In the genomic region with DNA sequence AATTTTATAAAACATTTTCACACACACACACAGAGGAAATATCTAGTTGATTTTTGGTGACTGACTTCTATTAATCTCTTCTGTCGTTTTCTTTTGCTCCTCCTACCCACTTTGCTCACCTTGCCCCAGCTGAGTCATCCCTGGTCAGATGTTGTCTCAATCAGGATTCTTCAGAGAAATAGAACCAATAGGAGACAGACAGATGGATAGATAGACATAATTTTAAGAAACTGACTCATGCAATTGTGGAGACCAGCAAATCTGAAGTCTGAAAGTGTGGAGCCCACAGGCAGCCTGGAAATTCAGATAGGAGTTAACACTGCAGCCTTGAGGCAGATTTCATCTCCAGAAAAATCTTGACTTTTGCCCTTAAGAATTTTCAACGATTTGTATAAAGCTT, we compare ENCODE assay signal across 14 cellular contexts. TPM values are rescaled to one million over a fixed set of nuclear protein-coding genes. Genes with fewer than 3 reads are reported as not detected.
DNase-seq lines count a peak whose midpoint lies in the region; ATAC-seq and TF ChIP-seq lines count a peak whose summit lies in the region.
"Had no signal": no experiment of that assay in that cellular context is flagged by ENCODE, and none has a peak within 500 bp of the region (broad histone marks: within the 10 kb centered on the region; RNA-seq: fewer than 3 reads in every experiment).

No MANE protein-coding gene starts in this region.

- H3K9me3 ChIP-seq in ascending aorta = no peaks in the 10 kb centered on the region
- H3K9me3 ChIP-seq: sigmoid colon, vagina had no signal

- DNase-seq in activated CD4-positive, CD25-positive, alpha-beta regulatory T cell (lab: John Stamatoyannopoulos, UW) = no peak
- DNase-seq in Daoy (ENCODE audit: low read depth) (peak; percentile 51), RWPE1 (ENCODE audit: low spot score) (peak; percentile 86), foreskin fibroblast (peak; percentile 10 to 20), natural killer cell (no peak), NCI-H526 treated with DMSO at 0.1 percent for 48 hours (lab: John Stamatoyannopoulos, UW) (no peak), ascending aorta (ENCODE audit: low spot score in 2 of 2) (no peak)
- DNase-seq: dorsolateral prefrontal cortex, NCI-H1048, sigmoid colon had no signal

- no peaks in the 10 kb centered on the region for H3K9me3 Mint-ChIP-seq in natural killer cell
- H3K9me3 Mint-ChIP-seq: stimulated activated naive CD8-positive, alpha-beta T cell treated with anti-CD3 and anti-CD28 coated beads, Interleukin-15, Interleukin-2, amounts not matched to agents 100 ng/mL and 50 ng/mL, for 24 hours had no signal

- no peaks in the 10 kb centered on the region for H3K36me3 Mint-ChIP-seq in natural killer cell
- H3K36me3 Mint-ChIP-seq: CD4-positive, CD25-positive, alpha-beta regulatory T cell had no signal

- no peaks in the 10 kb centered on the region for H3K4me1 ChIP-seq in ascending aorta
- H3K4me1 ChIP-seq: sigmoid colon, vagina had no signal

- peaks cover 10 to 12% of the 10 kb centered on the region in 2 donors for H3K4me1 Mint-ChIP-seq in natural killer cell
- H3K4me1 Mint-ChIP-seq: CD4-positive, CD25-positive, alpha-beta regulatory T cell had no signal

- H3K27ac ChIP-seq in RWPE1 (no peak overlapping the region), ascending aorta (no peak overlapping the region)
- H3K27ac ChIP-seq: dorsolateral prefrontal cortex, sigmoid colon, vagina had no signal

- POLR2A ChIA-PET in RWPE1 (lab: Yijun Ruan, JAX; ENCODE audit: low non-redundant PET) = no interaction called here

- intact Hi-C loops in natural killer cell (cut with micrococcal nuclease) = no loop called here
- intact Hi-C loops in ascending aorta (cut with DNase I) = no loop called here

- H3K36me3 ChIP-seq in ascending aorta = no peaks in the 10 kb centered on the region
- H3K36me3 ChIP-seq: sigmoid colon, vagina had no signal

- no peak overlapping the region for H3K4me3 Mint-ChIP-seq in natural killer cell
- H3K4me3 Mint-ChIP-seq: CD4-positive, CD25-positive, alpha-beta regulatory T cell; stimulated activated naive CD8-positive, alpha-beta T cell treated with anti-CD3 and anti-CD28 coated beads, Interleukin-15, Interleukin-2, amounts not matched to agents 100 ng/mL and 50 ng/mL, for 24 hours had no signal

- H3K4me3 ChIP-seq in foreskin fibroblast (ENCODE audit: low read depth in 1 of 2, low read length in 2 of 2) (no peak overlapping the region), ascending aorta (no peak overlapping the region)
- H3K4me3 ChIP-seq: dorsolateral prefrontal cortex, sigmoid colon, vagina had no signal

- no peaks in the 10 kb centered on the region for H3K27me3 ChIP-seq in ascending aorta
- H3K27me3 ChIP-seq: dorsolateral prefrontal cortex, sigmoid colon, vagina had no signal

- no peak for TF ChIP-seq CTCF in RWPE1 (conservative IDR thresholded peaks at IDR 0.05; ENCODE audit: low read depth)
- TF ChIP-seq CTCF in foreskin fibroblast (IDR thresholded peaks at IDR 0.05; ENCODE audit: low read depth, low read length) = no peak
- TF ChIP-seq CTCF in natural killer cell (IDR thresholded peaks at IDR 0.05) = no peak
- TF ChIP-seq CTCF in ascending aorta (IDR thresholded peaks at IDR 0.05) = no peak

- H3K27me3 Mint-ChIP-seq in natural killer cell (ENCODE audit: low read depth in 2 of 2) = no peaks in the 10 kb centered on the region
- H3K27me3 Mint-ChIP-seq: stimulated activated naive CD8-positive, alpha-beta T cell treated with anti-CD3 and anti-CD28 coated beads, Interleukin-15, Interleukin-2, amounts not matched to agents 100 ng/mL and 50 ng/mL, for 24 hours had no signal

- peak; percentile 79 to 80 for ATAC-seq in activated CD4-positive, CD25-positive, alpha-beta regulatory T cell treated with anti-CD3 and anti-CD28 coated beads, Interleukin-2, amount 50 U/mL, for 24 hours
- no peak for ATAC-seq in natural killer cell

- no peak overlapping the region for H3K27ac Mint-ChIP-seq in natural killer cell
- H3K27ac Mint-ChIP-seq: CD4-positive, CD25-positive, alpha-beta regulatory T cell; stimulated activated naive CD8-positive, alpha-beta T cell treated with anti-CD3 and anti-CD28 coated beads, Interleukin-15, Interleukin-2, amounts not matched to agents 100 ng/mL and 50 ng/mL, for 24 hours had no signal

- CTCF ChIA-PET in RWPE1 (lab: Yijun Ruan, JAX) = no interaction called here

RNA-seq across cellular contexts. Expression of a gene that starts 37.0 kb away (rescaled TPM):
- total RNA-seq in Daoy (2014; rRNA removed; shearing (Covaris generic)) = 8.2 and 13.8 TPM in 2 replicates
- total RNA-seq in natural killer cell = 100 to 1,000 TPM; 307 to 365 (median 313) TPM
- 89.3 TPM for total RNA-seq in ascending aorta

Comparison
In these comparisons a context has a peak if more than half of its experiments do, and no peak if none do; other contexts are left out.
1. ATAC-seq: peak in activated CD4-positive, CD25-positive, alpha-beta regulatory T cell treated with anti-CD3 and anti-CD28 coated beads, Interleukin-2, amount 50 U/mL, for 24 hours (2 of 2); none in natural killer cell (0 of 3).
2. DNase-seq: peak in Daoy (single experiment), RWPE1 (single experiment) and foreskin fibroblast (2 of 2); none in activated CD4-positive, CD25-positive, alpha-beta regulatory T cell (0 of 4), natural killer cell (single experiment), NCI-H526 treated with DMSO at 0.1 percent for 48 hours (single experiment) and ascending aorta (0 of 2).